In genomic region chr1:150922519-150922975, GRCh38 we compare ENCODE assay signal across 1 cellular context.
TF ChIP-seq lines count a peak whose summit lies in the region.

No MANE protein-coding gene starts in this region.

TF ChIP-seq in K562, 482 proteins besides CTCF, POLR2A, EP300 and RAD21 (continued from another document and continues in another):
- TF ChIP-seq, protein P1, sequence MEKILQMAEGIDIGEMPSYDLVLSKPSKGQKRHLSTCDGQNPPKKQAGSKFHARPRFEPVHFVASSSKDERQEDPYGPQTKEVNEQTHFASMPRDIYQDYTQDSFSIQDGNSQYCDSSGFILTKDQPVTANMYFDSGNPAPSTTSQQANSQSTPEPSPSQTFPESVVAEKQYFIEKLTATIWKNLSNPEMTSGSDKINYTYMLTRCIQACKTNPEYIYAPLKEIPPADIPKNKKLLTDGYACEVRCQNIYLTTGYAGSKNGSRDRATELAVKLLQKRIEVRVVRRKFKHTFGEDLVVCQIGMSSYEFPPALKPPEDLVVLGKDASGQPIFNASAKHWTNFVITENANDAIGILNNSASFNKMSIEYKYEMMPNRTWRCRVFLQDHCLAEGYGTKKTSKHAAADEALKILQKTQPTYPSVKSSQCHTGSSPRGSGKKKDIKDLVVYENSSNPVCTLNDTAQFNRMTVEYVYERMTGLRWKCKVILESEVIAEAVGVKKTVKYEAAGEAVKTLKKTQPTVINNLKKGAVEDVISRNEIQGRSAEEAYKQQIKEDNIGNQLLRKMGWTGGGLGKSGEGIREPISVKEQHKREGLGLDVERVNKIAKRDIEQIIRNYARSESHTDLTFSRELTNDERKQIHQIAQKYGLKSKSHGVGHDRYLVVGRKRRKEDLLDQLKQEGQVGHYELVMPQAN (IDR thresholded peaks at IDR 0.05; ENCODE audit: borderline replicate concordance): no peak
- no peak for TF ChIP-seq TFAM (CRISPR knock-in tag; conservative IDR thresholded peaks at IDR 0.05)
- TF ChIP-seq DDX20 (tag; IDR thresholded peaks at IDR 0.05; ENCODE audit: low read depth): no peak
- no peak for TF ChIP-seq TBL1XR1 (IDR thresholded peaks at IDR 0.05; ENCODE audit: low read length in 2 of 2)
- no peak for TF ChIP-seq ZC3H8 (IDR thresholded peaks at IDR 0.05)
- no peak for TF ChIP-seq KLF6 (CRISPR knock-in tag; IDR thresholded peaks at IDR 0.05; ENCODE audit: borderline replicate concordance)
- no peak for TF ChIP-seq RBM15 (IDR thresholded peaks at IDR 0.05; ENCODE audit: insufficient read depth, low read length)
- TF ChIP-seq, protein P2, sequence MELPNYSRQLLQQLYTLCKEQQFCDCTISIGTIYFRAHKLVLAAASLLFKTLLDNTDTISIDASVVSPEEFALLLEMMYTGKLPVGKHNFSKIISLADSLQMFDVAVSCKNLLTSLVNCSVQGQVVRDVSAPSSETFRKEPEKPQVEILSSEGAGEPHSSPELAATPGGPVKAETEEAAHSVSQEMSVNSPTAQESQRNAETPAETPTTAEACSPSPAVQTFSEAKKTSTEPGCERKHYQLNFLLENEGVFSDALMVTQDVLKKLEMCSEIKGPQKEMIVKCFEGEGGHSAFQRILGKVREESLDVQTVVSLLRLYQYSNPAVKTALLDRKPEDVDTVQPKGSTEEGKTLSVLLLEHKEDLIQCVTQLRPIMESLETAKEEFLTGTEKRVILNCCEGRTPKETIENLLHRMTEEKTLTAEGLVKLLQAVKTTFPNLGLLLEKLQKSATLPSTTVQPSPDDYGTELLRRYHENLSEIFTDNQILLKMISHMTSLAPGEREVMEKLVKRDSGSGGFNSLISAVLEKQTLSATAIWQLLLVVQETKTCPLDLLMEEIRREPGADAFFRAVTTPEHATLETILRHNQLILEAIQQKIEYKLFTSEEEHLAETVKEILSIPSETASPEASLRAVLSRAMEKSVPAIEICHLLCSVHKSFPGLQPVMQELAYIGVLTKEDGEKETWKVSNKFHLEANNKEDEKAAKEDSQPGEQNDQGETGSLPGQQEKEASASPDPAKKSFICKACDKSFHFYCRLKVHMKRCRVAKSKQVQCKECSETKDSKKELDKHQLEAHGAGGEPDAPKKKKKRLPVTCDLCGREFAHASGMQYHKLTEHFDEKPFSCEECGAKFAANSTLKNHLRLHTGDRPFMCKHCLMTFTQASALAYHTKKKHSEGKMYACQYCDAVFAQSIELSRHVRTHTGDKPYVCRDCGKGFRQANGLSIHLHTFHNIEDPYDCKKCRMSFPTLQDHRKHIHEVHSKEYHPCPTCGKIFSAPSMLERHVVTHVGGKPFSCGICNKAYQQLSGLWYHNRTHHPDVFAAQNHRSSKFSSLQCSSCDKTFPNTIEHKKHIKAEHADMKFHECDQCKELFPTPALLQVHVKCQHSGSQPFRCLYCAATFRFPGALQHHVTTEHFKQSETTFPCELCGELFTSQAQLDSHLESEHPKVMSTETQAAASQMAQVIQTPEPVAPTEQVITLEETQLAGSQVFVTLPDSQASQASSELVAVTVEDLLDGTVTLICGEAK (IDR thresholded peaks at IDR 0.05): peak; percentile 88
- TF ChIP-seq, protein P2 (CRISPR knock-in tag; IDR thresholded peaks at IDR 0.05): 0 out of 2 replicates have a peak, but pooled peaks have one; percentile 55
- peak in 1 of 2 experiments; percentile 51; a peak in 1 of 4 replicates for TF ChIP-seq MAZ (CRISPR knock-in tag; conservative IDR thresholded peaks at IDR 0.05 in 1 of 2, IDR thresholded peaks at IDR 0.05 in 1 of 2)
- TF ChIP-seq HDAC1 (IDR thresholded peaks at IDR 0.05): no peak
- no peak for TF ChIP-seq SIN3A (IDR thresholded peaks at IDR 0.05; ENCODE audit: borderline replicate concordance in 2 of 2, control insufficient read depth in 1 of 2, low read depth in 2 of 2, low read length in 2 of 2)
- no peak for TF ChIP-seq MLX (CRISPR knock-in tag; conservative IDR thresholded peaks at IDR 0.05)
- TF ChIP-seq, protein P3, sequence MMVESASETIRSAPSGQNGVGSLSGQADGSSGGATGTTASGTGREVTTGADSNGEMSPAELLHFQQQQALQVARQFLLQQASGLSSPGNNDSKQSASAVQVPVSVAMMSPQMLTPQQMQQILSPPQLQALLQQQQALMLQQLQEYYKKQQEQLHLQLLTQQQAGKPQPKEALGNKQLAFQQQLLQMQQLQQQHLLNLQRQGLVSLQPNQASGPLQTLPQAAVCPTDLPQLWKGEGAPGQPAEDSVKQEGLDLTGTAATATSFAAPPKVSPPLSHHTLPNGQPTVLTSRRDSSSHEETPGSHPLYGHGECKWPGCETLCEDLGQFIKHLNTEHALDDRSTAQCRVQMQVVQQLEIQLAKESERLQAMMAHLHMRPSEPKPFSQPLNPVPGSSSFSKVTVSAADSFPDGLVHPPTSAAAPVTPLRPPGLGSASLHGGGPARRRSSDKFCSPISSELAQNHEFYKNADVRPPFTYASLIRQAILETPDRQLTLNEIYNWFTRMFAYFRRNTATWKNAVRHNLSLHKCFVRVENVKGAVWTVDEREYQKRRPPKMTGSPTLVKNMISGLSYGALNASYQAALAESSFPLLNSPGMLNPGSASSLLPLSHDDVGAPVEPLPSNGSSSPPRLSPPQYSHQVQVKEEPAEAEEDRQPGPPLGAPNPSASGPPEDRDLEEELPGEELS (CRISPR knock-in tag; IDR thresholded peaks at IDR 0.05; ENCODE audit: borderline replicate concordance): no peak
- 0 out of 2 replicates have a peak, but pooled peaks have one; percentile 22 for TF ChIP-seq KLF16 (IDR thresholded peaks at IDR 0.05)
- no peak for TF ChIP-seq CHD1 (IDR thresholded peaks at IDR 0.05; ENCODE audit: low read length)
- peak; percentile 47; the same call in 1 of the 2 replicates for TF ChIP-seq RB1 (IDR thresholded peaks at IDR 0.05; ENCODE audit: low read depth)
- TF ChIP-seq SMARCA4 (IDR thresholded peaks at IDR 0.05): 0 out of 2 replicates have a peak, but pooled peaks have one; percentile 12
- TF ChIP-seq NR0B1 (IDR thresholded peaks at IDR 0.05; ENCODE audit: partially characterized antibody): no peak
- no peak for TF ChIP-seq CREB1 (IDR thresholded peaks at IDR 0.05)
- TF ChIP-seq CREB1 (CRISPR knock-in tag; IDR thresholded peaks at IDR 0.05): no peak
- TF ChIP-seq CTCFL (IDR thresholded peaks at IDR 0.05; ENCODE audit: borderline replicate concordance, insufficient read depth, low read depth, low read length, poor library complexity, severe bottlenecking): peak; percentile 57
- TF ChIP-seq, protein P4, sequence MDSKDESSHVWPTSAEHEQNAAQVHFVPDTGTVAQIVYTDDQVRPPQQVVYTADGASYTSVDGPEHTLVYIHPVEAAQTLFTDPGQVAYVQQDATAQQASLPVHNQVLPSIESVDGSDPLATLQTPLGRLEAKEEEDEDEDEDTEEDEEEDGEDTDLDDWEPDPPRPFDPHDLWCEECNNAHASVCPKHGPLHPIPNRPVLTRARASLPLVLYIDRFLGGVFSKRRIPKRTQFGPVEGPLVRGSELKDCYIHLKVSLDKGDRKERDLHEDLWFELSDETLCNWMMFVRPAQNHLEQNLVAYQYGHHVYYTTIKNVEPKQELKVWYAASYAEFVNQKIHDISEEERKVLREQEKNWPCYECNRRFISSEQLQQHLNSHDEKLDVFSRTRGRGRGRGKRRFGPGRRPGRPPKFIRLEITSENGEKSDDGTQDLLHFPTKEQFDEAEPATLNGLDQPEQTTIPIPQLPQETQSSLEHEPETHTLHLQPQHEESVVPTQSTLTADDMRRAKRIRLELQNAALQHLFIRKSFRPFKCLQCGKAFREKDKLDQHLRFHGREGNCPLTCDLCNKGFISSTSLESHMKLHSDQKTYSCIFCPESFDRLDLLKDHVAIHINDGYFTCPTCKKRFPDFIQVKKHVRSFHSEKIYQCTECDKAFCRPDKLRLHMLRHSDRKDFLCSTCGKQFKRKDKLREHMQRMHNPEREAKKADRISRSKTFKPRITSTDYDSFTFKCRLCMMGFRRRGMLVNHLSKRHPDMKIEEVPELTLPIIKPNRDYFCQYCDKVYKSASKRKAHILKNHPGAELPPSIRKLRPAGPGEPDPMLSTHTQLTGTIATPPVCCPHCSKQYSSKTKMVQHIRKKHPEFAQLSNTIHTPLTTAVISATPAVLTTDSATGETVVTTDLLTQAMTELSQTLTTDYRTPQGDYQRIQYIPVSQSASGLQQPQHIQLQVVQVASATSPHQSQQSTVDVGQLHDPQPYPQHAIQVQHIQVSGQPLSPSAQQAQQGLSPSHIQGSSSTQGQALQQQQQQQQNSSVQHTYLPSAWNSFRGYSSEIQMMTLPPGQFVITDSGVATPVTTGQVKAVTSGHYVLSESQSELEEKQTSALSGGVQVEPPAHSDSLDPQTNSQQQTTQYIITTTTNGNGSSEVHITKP (IDR thresholded peaks at IDR 0.05; ENCODE audit: partially characterized antibody): no peak
- TF ChIP-seq ZNF224 (CRISPR knock-in tag; IDR thresholded peaks at IDR 0.05): no peak
- TF ChIP-seq NCOR1 (IDR thresholded peaks at IDR 0.05): no peak
- peak; percentile 76; the same call in 1 of the 2 replicates for TF ChIP-seq PHF21A (IDR thresholded peaks at IDR 0.05; ENCODE audit: borderline replicate concordance, low read depth)
- TF ChIP-seq, protein P5, sequence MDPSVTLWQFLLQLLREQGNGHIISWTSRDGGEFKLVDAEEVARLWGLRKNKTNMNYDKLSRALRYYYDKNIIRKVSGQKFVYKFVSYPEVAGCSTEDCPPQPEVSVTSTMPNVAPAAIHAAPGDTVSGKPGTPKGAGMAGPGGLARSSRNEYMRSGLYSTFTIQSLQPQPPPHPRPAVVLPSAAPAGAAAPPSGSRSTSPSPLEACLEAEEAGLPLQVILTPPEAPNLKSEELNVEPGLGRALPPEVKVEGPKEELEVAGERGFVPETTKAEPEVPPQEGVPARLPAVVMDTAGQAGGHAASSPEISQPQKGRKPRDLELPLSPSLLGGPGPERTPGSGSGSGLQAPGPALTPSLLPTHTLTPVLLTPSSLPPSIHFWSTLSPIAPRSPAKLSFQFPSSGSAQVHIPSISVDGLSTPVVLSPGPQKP (CRISPR knock-in tag; IDR thresholded peaks at IDR 0.05): no peak
- no peak for TF ChIP-seq LARP7 (IDR thresholded peaks at IDR 0.05)
- no peak for TF ChIP-seq YBX1 (IDR thresholded peaks at IDR 0.05)
- TF ChIP-seq ZNF766 (CRISPR knock-in tag; conservative IDR thresholded peaks at IDR 0.05): no peak
- TF ChIP-seq ELK3 (CRISPR knock-in tag; IDR thresholded peaks at IDR 0.05): no peak
- no peak for TF ChIP-seq KLF1 (tag; IDR thresholded peaks at IDR 0.05)
- no peak for TF ChIP-seq HOXB6 (CRISPR knock-in tag; IDR thresholded peaks at IDR 0.05; ENCODE audit: borderline replicate concordance)
